27 cellular contexts compared by ENCODE assay signal in the genomic region with DNA sequence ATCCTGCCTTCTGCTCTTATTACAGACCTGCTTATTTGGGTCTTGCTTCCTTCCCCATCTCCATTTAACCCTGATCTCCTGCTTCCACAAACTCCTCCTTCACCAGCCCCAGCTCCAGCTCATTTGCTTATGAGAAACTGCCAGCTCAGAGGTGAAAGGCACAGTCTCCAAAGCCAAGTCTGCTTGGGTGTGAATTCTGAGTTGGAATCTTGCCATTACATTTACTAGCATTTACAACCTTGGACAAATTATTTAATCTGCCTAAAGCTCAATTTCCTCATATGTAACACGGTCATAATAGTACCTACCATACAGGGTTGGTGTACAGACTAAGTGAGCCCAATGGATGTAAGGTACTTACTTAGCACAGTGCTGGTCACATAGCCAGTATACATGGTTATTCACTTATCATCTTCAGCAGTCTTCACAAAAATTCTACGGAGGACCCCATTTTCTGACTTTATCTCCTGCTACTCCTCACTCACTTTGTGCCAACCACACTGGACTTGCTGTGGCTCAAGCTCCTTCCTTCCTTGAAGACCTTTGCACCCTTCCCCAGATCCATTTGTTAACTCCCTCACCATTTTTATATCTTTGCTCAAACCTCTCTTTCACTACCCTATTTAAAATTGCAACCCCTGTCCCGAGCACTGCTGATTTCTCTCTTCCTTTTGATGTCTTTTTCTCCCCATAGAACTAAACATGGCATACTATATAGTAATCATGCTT.
DNase-seq lines count a peak whose midpoint lies in the region; ATAC-seq, FAIRE-seq and TF ChIP-seq lines count a peak whose summit lies in the region.
"Had no signal": no experiment of that assay in that cellular context is flagged by ENCODE, and none has a peak within 500 bp of the region (broad histone marks: within the 10 kb centered on the region; RNA-seq: fewer than 3 reads in every experiment).

No MANE protein-coding gene starts in this region.

- FAIRE-seq in H54 (lab: Jason Lieb, UNC) = no peak
- FAIRE-seq: GM12892 had no signal

- BruUV-seq in MCF 10A (replicated peaks; lab: Mats Ljungman, UMichigan) = no TSS peak

- no peaks in the 10 kb centered on the region for H3K27me3 ChIP-seq in breast epithelium
- no peaks in the 10 kb centered on the region for H3K27me3 ChIP-seq in naive thymus-derived CD4-positive, alpha-beta T cell (ENCODE audit: control insufficient read depth in 2 of 2, insufficient read depth in 2 of 2, low read length in 2 of 2)
- H3K27me3 ChIP-seq: BLaER1 treated with 17β-estradiol and CSF1 and Interleukin-3, amounts not matched to agents 10 nM and 100 nM; brain microvascular endothelial cell; Peyer's patch; right atrium auricular region; thyroid gland; vagina had no signal

- intact Hi-C loops in MCF 10A (cut with micrococcal nuclease) = no loop called here
- intact Hi-C loops in breast epithelium (cut with DNase I; ENCODE audit: low total_unique reads) = no loop called here
- intact Hi-C loops in naive thymus-derived CD4-positive, alpha-beta T cell (cut with micrococcal nuclease) = no loop called here

- no peaks in the 10 kb centered on the region for H3K4me1 ChIP-seq in breast epithelium
- no peaks in the 10 kb centered on the region for H3K4me1 ChIP-seq in naive thymus-derived CD4-positive, alpha-beta T cell (ENCODE audit: control insufficient read depth in 2 of 2, insufficient read depth in 2 of 2, low read length in 2 of 2)
- H3K4me1 ChIP-seq: BLaER1 treated with 17β-estradiol and CSF1 and Interleukin-3, amounts not matched to agents 10 nM and 100 nM; parathyroid adenoma; Peyer's patch; right atrium auricular region; vagina had no signal

- no peak overlapping the region for H3K4me3 Mint-ChIP-seq in MCF 10A (ENCODE audit: unreplicated experiment)
- no peak overlapping the region for H3K4me3 Mint-ChIP-seq in central memory CD8-positive, alpha-beta T cell
- no peak overlapping the region for H3K4me3 Mint-ChIP-seq in naive thymus-derived CD4-positive, alpha-beta T cell
- H3K4me3 Mint-ChIP-seq: activated naive CD4-positive, alpha-beta T cell treated with anti-CD3 and anti-CD28 coated beads for 36 hours; activated T-cell treated with anti-CD3 and anti-CD28 coated beads, Interleukin-2, amount 50 U/mL, for 4 hours; T-helper 2 cell treated with Interferon-gamma antibody and Interleukin-4, amounts not matched to agents 5 μg/mL and 100 μg/mL, for 36 hours had no signal

- no peak overlapping the region for H3K27ac ChIP-seq in breast epithelium
- H3K27ac ChIP-seq in naive thymus-derived CD4-positive, alpha-beta T cell (ENCODE audit: low read depth, low read length) = no peak overlapping the region
- H3K27ac ChIP-seq: BLaER1 treated with 17β-estradiol and CSF1 and Interleukin-3, amounts not matched to agents 10 nM and 100 nM; brain microvascular endothelial cell; parathyroid adenoma; Peyer's patch; right atrium auricular region; thyroid gland; vagina had no signal

- TF ChIP-seq POLR2A in breast epithelium (IDR thresholded peaks at IDR 0.05) (no peak), H54 (IDR thresholded peaks at IDR 0.05; ENCODE audit: low read depth, low read length) (no peak)

- no peaks in the 10 kb centered on the region for H3K27me3 Mint-ChIP-seq in MCF 10A (ENCODE audit: insufficient read depth, unreplicated experiment)
- no peaks in the 10 kb centered on the region for H3K27me3 Mint-ChIP-seq in central memory CD8-positive, alpha-beta T cell
- H3K27me3 Mint-ChIP-seq in naive thymus-derived CD4-positive, alpha-beta T cell = no peaks in the 10 kb centered on the region

- TF ChIP-seq CTCF in MCF 10A (IDR thresholded peaks at IDR 0.05; ENCODE audit: unreplicated experiment) (no peak), breast epithelium (IDR thresholded peaks at IDR 0.05) (no peak)

- POLR2A ChIA-PET in MCF 10A (lab: Yijun Ruan, JAX) = no interaction called here
- POLR2A ChIA-PET in naive thymus-derived CD4-positive, alpha-beta T cell (lab: Charles Lee) = no interaction called here

- peaks cover 5% of the 10 kb centered on the region for H3K4me1 Mint-ChIP-seq in MCF 10A (ENCODE audit: insufficient read depth, unreplicated experiment)
- peaks cover 33% of the 10 kb centered on the region for H3K4me1 Mint-ChIP-seq in central memory CD8-positive, alpha-beta T cell
- peaks cover 0 to 20% (median 10%) of the 10 kb centered on the region in 7 donors for H3K4me1 Mint-ChIP-seq in naive thymus-derived CD4-positive, alpha-beta T cell

- CTCF ChIA-PET in MCF 10A (lab: Yijun Ruan, JAX) = interaction anchor here (0.5 to 3.3 kb wide), 8 partner anchors 18 to 1341 kb away, joined by 3 to 18 read pairs (median 4); a partner anchor contains a TSS
- CTCF ChIA-PET in naive thymus-derived CD4-positive, alpha-beta T cell (lab: Charles Lee) = no interaction called here

- H3K36me3 Mint-ChIP-seq in MCF 10A (ENCODE audit: insufficient read depth, unreplicated experiment) = no peaks in the 10 kb centered on the region
- H3K36me3 Mint-ChIP-seq in central memory CD8-positive, alpha-beta T cell (ENCODE audit: insufficient read depth) = peaks cover 62% of the 10 kb centered on the region
- H3K36me3 Mint-ChIP-seq in naive thymus-derived CD4-positive, alpha-beta T cell = peaks cover 42 to 95% (median 93%) of the 10 kb centered on the region in 5 donors

- no peaks in the 10 kb centered on the region for H3K36me3 ChIP-seq in breast epithelium
- H3K36me3 ChIP-seq in naive thymus-derived CD4-positive, alpha-beta T cell (ENCODE audit: control insufficient read depth in 2 of 3, insufficient read depth in 3 of 3, low read length in 3 of 3) = peaks cover 37 to 87% (median 37%) of the 10 kb centered on the region in 3 experiments
- H3K36me3 ChIP-seq: brain microvascular endothelial cell, Peyer's patch, right atrium auricular region, thyroid gland, vagina had no signal

- DNase-seq in MCF 10A (ENCODE audit: unreplicated experiment) = peak; percentile 32
- no peak for DNase-seq in breast epithelium (ENCODE audit: low spot score in 2 of 2)
- no peak for DNase-seq in central memory CD8-positive, alpha-beta T cell (ENCODE audit: low spot score in 2 of 2)
- no peak for DNase-seq in naive thymus-derived CD4-positive, alpha-beta T cell
- no peak for DNase-seq in COLO668 (lab: John Stamatoyannopoulos, UW; ENCODE audit: unreplicated experiment)
- no peak for DNase-seq in H54 (ENCODE audit: insufficient read length, low spot score)
- no peak for DNase-seq in NCI-H2171 treated with DMSO at 0.1 percent for 48 hours (lab: John Stamatoyannopoulos, UW)
- DNase-seq: activated naive CD4-positive, alpha-beta T cell treated with anti-CD3 and anti-CD28 coated beads for 36 hours; activated T-cell treated with anti-CD3 and anti-CD28 coated beads, Interleukin-2, amount 50 U/mL, for 4 hours; amygdala; brain microvascular endothelial cell; hippocampal formation; Kasumi-1; left cardiac atrium; NCI-H1417 treated with DMSO at 0.1 percent for 48 hours; NCI-H2107; NCI-H774; Peyer's patch; SHP77; thyroid gland had no signal

- H3K4me3 ChIP-seq in breast epithelium = no peak overlapping the region
- no peak overlapping the region for H3K4me3 ChIP-seq in naive thymus-derived CD4-positive, alpha-beta T cell (ENCODE audit: low read length)
- H3K4me3 ChIP-seq: BLaER1 treated with 17β-estradiol and CSF1 and Interleukin-3, amounts not matched to agents 10 nM and 100 nM; Peyer's patch; right atrium auricular region; smooth muscle cell; thyroid gland; vagina had no signal

- ATAC-seq in central memory CD8-positive, alpha-beta T cell (replicated peaks; ENCODE audit: extremely low read depth, poor library complexity, severe bottlenecking) = no peak
- no peak for ATAC-seq in naive thymus-derived CD4-positive, alpha-beta T cell
- ATAC-seq: activated T-cell treated with anti-CD3 and anti-CD28 coated beads, Interleukin-2, amount 50 U/mL, for 4 hours; left cardiac atrium had no signal

- no peak overlapping the region for H3K27ac Mint-ChIP-seq in MCF 10A (ENCODE audit: low read depth, unreplicated experiment)
- H3K27ac Mint-ChIP-seq in central memory CD8-positive, alpha-beta T cell (ENCODE audit: low read depth) = peak overlapping the region; percentile 3
- peak overlapping the region in 5 of 9 donors; percentile 0 to 67 (median 7) for H3K27ac Mint-ChIP-seq in naive thymus-derived CD4-positive, alpha-beta T cell
- H3K27ac Mint-ChIP-seq: activated naive CD4-positive, alpha-beta T cell treated with anti-CD3 and anti-CD28 coated beads for 36 hours; T-helper 2 cell treated with Interferon-gamma antibody and Interleukin-4, amounts not matched to agents 5 μg/mL and 100 μg/mL, for 36 hours had no signal

- no peaks in the 10 kb centered on the region for H3K9me3 ChIP-seq in breast epithelium
- no peaks in the 10 kb centered on the region for H3K9me3 ChIP-seq in naive thymus-derived CD4-positive, alpha-beta T cell (ENCODE audit: control insufficient read depth in 2 of 3, low read length in 3 of 3)
- H3K9me3 ChIP-seq: Peyer's patch, right atrium auricular region, thyroid gland, vagina had no signal

- H3K9me3 Mint-ChIP-seq in MCF 10A (ENCODE audit: unreplicated experiment) = peaks cover 13% of the 10 kb centered on the region
- H3K9me3 Mint-ChIP-seq in central memory CD8-positive, alpha-beta T cell = peaks cover 4% of the 10 kb centered on the region
- H3K9me3 Mint-ChIP-seq in naive thymus-derived CD4-positive, alpha-beta T cell = peaks cover 0 to 9% (median 2%) of the 10 kb centered on the region in 11 donors
- H3K9me3 Mint-ChIP-seq: activated naive CD4-positive, alpha-beta T cell treated with anti-CD3 and anti-CD28 coated beads for 36 hours; T-helper 2 cell treated with Interferon-gamma antibody and Interleukin-4, amounts not matched to agents 5 μg/mL and 100 μg/mL, for 36 hours had no signal
